In genomic region chr10:124639206-124639605, GRCh38 we compare ENCODE assay signal across 27 cellular contexts.
DNase-seq lines count a peak whose midpoint lies in the region; ATAC-seq, FAIRE-seq and TF ChIP-seq lines count a peak whose summit lies in the region.
"Had no signal": no experiment of that assay in that cellular context is flagged by ENCODE, and none has a peak within 500 bp of the region (broad histone marks: within the 10 kb centered on the region; RNA-seq: fewer than 3 reads in every experiment).

No MANE protein-coding gene starts in this region.

- ATAC-seq in Right ventricle myocardium inferior (no peak), left cardiac atrium (no peak), activated B cell treated with CpG ODN at 0.5 μM for 24 hours (ENCODE audit: low read depth) (no peak), right cardiac atrium (peak in 1 of 2 donors; percentile 7), HG02763 (IDR thresholded peaks at IDR 0.05; ENCODE audit: unreplicated experiment) (no peak)
- ATAC-seq: activated T-cell treated with anti-CD3 and anti-CD28 coated beads, Interleukin-2, amount 50 U/mL, for 4 hours; K562; left colon; stimulated activated naive CD8-positive, alpha-beta T cell treated with anti-CD3 and anti-CD28 coated beads, Interleukin-15, Interleukin-2, amounts not matched to agents 100 U/mL and 50 U/mL, for 24 hours had no signal

- POLR2A ChIA-PET in activated B cell treated with CpG ODN at 0.5 μM for 24 hours (lab: Charles Lee): interaction anchor here (0.7 to 4.3 kb wide), 5 partner anchors 11 to 104 kb away, joined by 3 to 34 read pairs (median 4); no protein-coding TSS in a partner anchor

- peaks cover 50% of the 10 kb centered on the region for H3K36me3 Mint-ChIP-seq in activated B cell treated with CpG ODN at 0.5 μM for 24 hours (ENCODE audit: low read depth)
- H3K36me3 Mint-ChIP-seq in activated CD4-positive, alpha-beta T cell treated with anti-CD3 and anti-CD28 coated beads, Interleukin-2, amount 10 ng/mL, durations not matched to agents 24 days and 14 days (ENCODE audit: low read depth): peaks cover 15% of the 10 kb centered on the region

- intact Hi-C loops in Right ventricle myocardium inferior (cut with DNase I) (no loop called here), left cardiac atrium (cut with DNase I) (no loop called here), activated B cell treated with CpG ODN at 0.5 μM for 24 hours (cut with micrococcal nuclease) (no loop called here), right cardiac atrium (cut with DNase I) (no loop called here), thyroid gland (cut with DNase I) (no loop called here)
- intact Hi-C loops in activated CD4-positive, alpha-beta T cell treated with anti-CD3 and anti-CD28 coated beads, Interleukin-2, amount 10 ng/mL, durations not matched to agents 24 days and 14 days (cut with micrococcal nuclease): no loop called here

- H3K27me3 Mint-ChIP-seq in activated B cell treated with CpG ODN at 0.5 μM for 24 hours: no peaks in the 10 kb centered on the region
- H3K27me3 Mint-ChIP-seq in activated CD4-positive, alpha-beta T cell treated with anti-CD3 and anti-CD28 coated beads, Interleukin-2, amount 10 ng/mL, durations not matched to agents 24 days and 14 days: no peaks in the 10 kb centered on the region
- H3K27me3 Mint-ChIP-seq: progenitor cell of endocrine pancreas had no signal

- H3K9me3 ChIP-seq in right cardiac atrium (ENCODE audit: control insufficient read depth, low read length): no peaks in the 10 kb centered on the region
- no peaks in the 10 kb centered on the region for H3K9me3 ChIP-seq in thyroid gland
- H3K9me3 ChIP-seq: Peyer's patch, sigmoid colon, testis had no signal

- TF ChIP-seq POLR2A in thyroid gland (IDR thresholded peaks at IDR 0.05) (no peak), GM12891 (IDR thresholded peaks at IDR 0.05; ENCODE audit: low read depth, low read length) (no peak)

- H3K27ac ChIP-seq in right cardiac atrium (ENCODE audit: low read length) (no peak overlapping the region), thyroid gland (peak overlapping the region; percentile 83 to 86 (median 84))
- H3K27ac ChIP-seq: testis had no signal

- H3K4me1 Mint-ChIP-seq in activated B cell treated with CpG ODN at 0.5 μM for 24 hours: peaks cover 97% of the 10 kb centered on the region
- peaks cover 32% of the 10 kb centered on the region for H3K4me1 Mint-ChIP-seq in activated CD4-positive, alpha-beta T cell treated with anti-CD3 and anti-CD28 coated beads, Interleukin-2, amount 10 ng/mL, durations not matched to agents 24 days and 14 days

- no peak overlapping the region for H3K4me3 ChIP-seq in right cardiac atrium (ENCODE audit: low read length)
- no peak overlapping the region for H3K4me3 ChIP-seq in thyroid gland (replicated peaks in 1 of 3)
- H3K4me3 ChIP-seq: K562, Peyer's patch, sigmoid colon, testis had no signal

- 72% methylated on average over 6 of the region's 6 CpGs for WGBS in right cardiac atrium
- 52 to 56% methylated on average over 6 of the region's 6 CpGs for WGBS in thyroid gland, 2 donors

- peak overlapping the region; percentile 94 for H3K27ac Mint-ChIP-seq in activated B cell treated with CpG ODN at 0.5 μM for 24 hours
- no peak overlapping the region for H3K27ac Mint-ChIP-seq in activated CD4-positive, alpha-beta T cell treated with anti-CD3 and anti-CD28 coated beads, Interleukin-2, amount 10 ng/mL, durations not matched to agents 24 days and 14 days
- H3K27ac Mint-ChIP-seq: progenitor cell of endocrine pancreas had no signal

- no peaks in the 10 kb centered on the region for H3K36me3 ChIP-seq in thyroid gland
- H3K36me3 ChIP-seq: Peyer's patch, sigmoid colon had no signal

- H3K9me3 Mint-ChIP-seq in activated B cell treated with CpG ODN at 0.5 μM for 24 hours: no peaks in the 10 kb centered on the region
- peaks cover 4% of the 10 kb centered on the region for H3K9me3 Mint-ChIP-seq in activated CD4-positive, alpha-beta T cell treated with anti-CD3 and anti-CD28 coated beads, Interleukin-2, amount 10 ng/mL, durations not matched to agents 24 days and 14 days
- H3K9me3 Mint-ChIP-seq: activated T-cell treated with anti-CD3 and anti-CD28 coated beads, Interleukin-2, amount 50 U/mL, for 4 hours had no signal

- no peak for FAIRE-seq in GM12891 (lab: Jason Lieb, UNC)
- FAIRE-seq: K562 had no signal

- peaks cover 29% of the 10 kb centered on the region for H3K4me1 ChIP-seq in right cardiac atrium (ENCODE audit: control insufficient read depth, insufficient read depth, low read length)
- H3K4me1 ChIP-seq in thyroid gland: peaks cover 56 to 59% of the 10 kb centered on the region in 2 donors

- TF ChIP-seq CTCF in activated B cell treated with CpG ODN at 0.5 μM for 24 hours (IDR thresholded peaks at IDR 0.05) (no peak), thyroid gland (IDR thresholded peaks at IDR 0.05) (no peak)

- no peaks in the 10 kb centered on the region for H3K27me3 ChIP-seq in right cardiac atrium (ENCODE audit: control insufficient read depth, insufficient read depth)
- H3K27me3 ChIP-seq in thyroid gland: no peaks in the 10 kb centered on the region
- H3K27me3 ChIP-seq: Peyer's patch, sigmoid colon, testis had no signal

- DNase-seq in Right ventricle myocardium inferior (ENCODE audit: missing footprints) (peak; percentile 43), left cardiac atrium (no peak), activated B cell treated with CpG ODN at 0.5 μM for 24 hours (no peak), right cardiac atrium (peak; percentile 11 to 73 (median 63)), thyroid gland (peak; percentile 70 to 76), GM12891 (ENCODE audit: insufficient read length, low spot score) (no peak)
- DNase-seq in activated CD4-positive, alpha-beta T cell treated with anti-CD3 and anti-CD28 coated beads, Interleukin-2, amount 10 ng/mL, durations not matched to agents 24 days and 14 days: no peak
- DNase-seq: 8988T; activated CD4-positive, alpha-beta T cell treated with anti-CD3 and anti-CD28 coated beads for 1 hour; activated T-cell treated with anti-CD3 and anti-CD28 coated beads, Interleukin-2, amount 50 U/mL, for 4 hours; cerebellar nuclear complex; DMS53; GDM1; glutamatergic neuron; HCEC 1CT; left colon; mesenchymal stem cell; NCI-H1105; NCI-H187 treated with DMSO at 0.1 percent for 48 hours; NCI-H526 treated with DMSO at 0.1 percent for 48 hours; Peyer's patch; sigmoid colon; stimulated activated naive CD8-positive, alpha-beta T cell treated with anti-CD3 and anti-CD28 coated beads, Interleukin-15, Interleukin-2, amounts not matched to agents 100 U/mL and 50 U/mL, for 24 hours; testis had no signal

- CTCF ChIA-PET in activated B cell treated with CpG ODN at 0.5 μM for 24 hours (lab: Charles Lee): interaction anchor here (1.0 to 2.5 kb wide), 3 partner anchors 80 to 109 kb away, joined by 3 to 7 read pairs (median 4); no protein-coding TSS in a partner anchor

- no peak overlapping the region for H3K4me3 Mint-ChIP-seq in activated B cell treated with CpG ODN at 0.5 μM for 24 hours
- H3K4me3 Mint-ChIP-seq in activated CD4-positive, alpha-beta T cell treated with anti-CD3 and anti-CD28 coated beads, Interleukin-2, amount 10 ng/mL, durations not matched to agents 24 days and 14 days: no peak overlapping the region
- H3K4me3 Mint-ChIP-seq: activated T-cell treated with anti-CD3 and anti-CD28 coated beads, Interleukin-2, amount 50 U/mL, for 4 hours had no signal

TF ChIP-seq in GM12891, 5 proteins besides CTCF, POLR2A, EP300 and RAD21:
- TF ChIP-seq TAF1 (IDR thresholded peaks at IDR 0.05; ENCODE audit: low read depth, low read length): no peak
- no peak for TF ChIP-seq POLR2AphosphoS5 (IDR thresholded peaks at IDR 0.05; ENCODE audit: low read depth, low read length)
- no peak for TF ChIP-seq PAX5 (IDR thresholded peaks at IDR 0.05; ENCODE audit: insufficient read depth, low read length, severe bottlenecking)
- TF ChIP-seq SPI1 (IDR thresholded peaks at IDR 0.05; ENCODE audit: low read depth, low read length): no peak
- TF ChIP-seq POU2F2 (IDR thresholded peaks at IDR 0.05; ENCODE audit: low read depth, low read length): no peak

Comparison
In these comparisons a context has a peak if more than half of its experiments do, and no peak if none do; other contexts are left out.
1. DNase-seq: peak in Right ventricle myocardium inferior (single experiment), right cardiac atrium (3 of 3) and thyroid gland (2 of 2); none in left cardiac atrium (single experiment), activated B cell treated with CpG ODN at 0.5 μM for 24 hours (single experiment), GM12891 (single experiment) and activated CD4-positive, alpha-beta T cell treated with anti-CD3 and anti-CD28 coated beads, Interleukin-2, amount 10 ng/mL, durations not matched to agents 24 days and 14 days (single experiment).